ENCODE assay signal across 6 cellular contexts in the genomic region with DNA sequence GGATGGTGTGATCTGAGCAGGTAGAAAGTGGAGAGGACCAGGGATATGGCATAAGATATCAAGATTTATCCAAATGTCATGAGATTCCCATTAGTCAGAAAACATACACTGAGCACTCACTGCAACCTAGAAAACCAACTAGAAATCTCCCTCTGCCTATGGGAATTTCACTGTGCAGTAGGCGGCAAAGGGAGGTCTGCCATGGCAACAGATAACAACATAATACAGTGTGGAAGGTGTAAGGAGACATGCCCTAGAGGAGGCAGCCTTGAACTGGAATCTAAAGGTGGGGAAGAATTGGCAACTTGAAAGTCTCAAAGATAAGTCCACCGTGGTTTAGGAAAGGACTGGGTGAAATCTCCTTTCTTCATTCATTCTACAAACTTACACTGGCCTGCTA.
"Had no signal": no experiment of that assay in that cellular context is flagged by ENCODE, and none has a peak within 500 bp of the region (broad histone marks: within the 10 kb centered on the region; RNA-seq: fewer than 3 reads in every experiment).

No MANE protein-coding gene starts in this region.

- ATAC-seq: K562 had no signal

- H3K4me3 Mint-ChIP-seq: H9 had no signal

- H2AFZ ChIP-seq: GM23248 had no signal

- H3K27ac ChIP-seq: GM23248 had no signal

- DNase-seq: GM23248, H9, HCEC 1CT, IMR-90, KG1 had no signal

- H3K9ac ChIP-seq: GM23248 had no signal

- H3K9me3 Mint-ChIP-seq: H9 had no signal

- H3K4me3 ChIP-seq: GM23248, K562 had no signal

- H3K27ac Mint-ChIP-seq: H9 had no signal
